Comparison of ENCODE assay signal across 28 cellular contexts in genomic region chr6:20441236-20441635, GRCh38. TPM values are rescaled to one million over a fixed set of nuclear protein-coding genes. Genes with fewer than 3 reads are reported as not detected.
DNase-seq lines count a peak whose midpoint lies in the region; ATAC-seq, FAIRE-seq and TF ChIP-seq lines count a peak whose summit lies in the region.
"Had no signal": no experiment of that assay in that cellular context is flagged by ENCODE, and none has a peak within 500 bp of the region (broad histone marks: within the 10 kb centered on the region; RNA-seq: fewer than 3 reads in every experiment).

No MANE protein-coding gene starts in this region.

- no peak overlapping the region for H2AFZ ChIP-seq in K562 (ENCODE audit: low read depth, low read length)

- ATAC-seq in K562: no peak
- ATAC-seq: CD8-positive, alpha-beta T cell; HCT116; PC-3; Right ventricle myocardium inferior; SK-N-SH treated with all-trans-retinoic acid at 6 μM for 48 hours had no signal

- no peak for DNase-seq in H54 (ENCODE audit: insufficient read length, low spot score)
- no peak for DNase-seq in K562 (ENCODE audit: extremely low read depth in 1 of 4, low spot score in 3 of 4)
- no peak for DNase-seq in nephron progenitor cell
- no peak for DNase-seq in uterus
- DNase-seq in NOMO-1 (lab: John Stamatoyannopoulos, UW; ENCODE audit: unreplicated experiment in 2 of 2): no peak
- DNase-seq in chondrocyte (ENCODE audit: low spot score): no peak
- DNase-seq in sigmoid colon: no peak
- DNase-seq: C1 segment of cervical spinal cord; CD8-positive, alpha-beta T cell; DMS 273 treated with DMSO at 0.1 percent for 48 hours; DMS79; GF-D8; GOT3; NCI-H1048; NCI-H1417 treated with DMSO at 0.1 percent for 48 hours; NCI-H187; NCI-H2081 treated with DMSO at 0.1 percent for 48 hours; NCI-H2171; NCI-H345; NCI-H524 treated with DMSO at 0.1 percent for 48 hours; PC-3; SJCRH30 had no signal

- POLR2A ChIA-PET in K562 (lab: Yijun Ruan, JAX): interaction anchor here (1.4 kb wide), 1 partner anchor 17 kb away, joined by 3 read pairs; no protein-coding TSS in a partner anchor

- H3K36me3 ChIP-seq in K562 (ENCODE audit: control insufficient read depth, insufficient read depth, low read length) (peaks cover 71% of the 10 kb centered on the region), uterus (no peaks in the 10 kb centered on the region), sigmoid colon (no peaks in the 10 kb centered on the region)
- H3K36me3 ChIP-seq: SJCRH30 had no signal

- no peaks in the 10 kb centered on the region for H3K27me3 Mint-ChIP-seq in nephron progenitor cell (ENCODE audit: low read depth, poor library complexity)
- no peaks in the 10 kb centered on the region for H3K27me3 Mint-ChIP-seq in chondrocyte (ENCODE audit: low read depth)
- H3K27me3 Mint-ChIP-seq: IgD-negative memory B cell had no signal

- peaks cover 17 to 30% of the 10 kb centered on the region in 2 experiments; a peak in 4 of 5 replicates for H3K4me1 ChIP-seq in K562 (replicated peaks in 1 of 2; ENCODE audit: control insufficient read depth in 2 of 2, insufficient read depth in 2 of 2, low read length in 2 of 2)
- H3K4me1 ChIP-seq in uterus: peaks cover 0 to 4% of the 10 kb centered on the region in 2 donors
- H3K4me1 ChIP-seq in sigmoid colon: peaks cover 0 to 5% (median 0%) of the 10 kb centered on the region in 4 donors
- H3K4me1 ChIP-seq: SJCRH30 had no signal

- H3K27ac ChIP-seq in K562 (ENCODE audit: extremely low read depth, low read depth, low read length): no peak overlapping the region
- H3K27ac ChIP-seq in uterus: peak overlapping the region; percentile 49 to 56
- no peak overlapping the region for H3K27ac ChIP-seq in sigmoid colon
- H3K27ac ChIP-seq: SJCRH30 had no signal

- in situ Hi-C loops in K562 (cut with MboI): no loop called here

- TF ChIP-seq EP300 in K562 (IDR thresholded peaks at IDR 0.05; ENCODE audit: low read length) (no peak), sigmoid colon (IDR thresholded peaks at IDR 0.05) (no peak)

- no peaks in the 10 kb centered on the region for H3K9me3 Mint-ChIP-seq in nephron progenitor cell
- peaks cover 3% of the 10 kb centered on the region for H3K9me3 Mint-ChIP-seq in chondrocyte (ENCODE audit: low read depth)
- H3K9me3 Mint-ChIP-seq: CD8-positive, alpha-beta T cell had no signal

- TF ChIP-seq POLR2A in H54 (IDR thresholded peaks at IDR 0.05; ENCODE audit: low read depth, low read length) (no peak), K562 (conservative IDR thresholded peaks at IDR 0.05) (no peak), uterus (IDR thresholded peaks at IDR 0.05) (no peak), sigmoid colon (IDR thresholded peaks at IDR 0.05) (no peak)

- WGBS in K562 (ENCODE audit: insufficient coverage, low coverage, missing lambda C conversion rate): 89% methylated on average over 1 of the region's 1 CpG
- WGBS in sigmoid colon, 2 donors: 96 to 99% methylated on average over 1 of the region's 1 CpG

- no peaks in the 10 kb centered on the region for H3K9me1 ChIP-seq in K562 (ENCODE audit: control insufficient read depth, insufficient read depth, low read length)

- no peak overlapping the region for H3K4me2 ChIP-seq in K562 (ENCODE audit: insufficient read depth, low read length)

- BruUV-seq in K562 (replicated peaks; lab: Mats Ljungman, UMichigan): no TSS peak

- H4K20me1 ChIP-seq in K562 (replicated peaks; ENCODE audit: control insufficient read depth, insufficient read depth, low read length): no peaks in the 10 kb centered on the region

- no peak for TF ChIP-seq RAD21 in K562 (CRISPR knock-in tag; conservative IDR thresholded peaks at IDR 0.05 in 1 of 2, IDR thresholded peaks at IDR 0.05 in 1 of 2)

- H3K9me3 ChIP-seq in K562 (replicated peaks; ENCODE audit: control insufficient read depth, insufficient read depth, low read depth, low read length) (no peaks in the 10 kb centered on the region), uterus (no peaks in the 10 kb centered on the region), sigmoid colon (no peaks in the 10 kb centered on the region)
- H3K9me3 ChIP-seq: SJCRH30 had no signal

- H3K27me3 ChIP-seq in K562 (ENCODE audit: control insufficient read depth in 2 of 2, insufficient read depth in 2 of 2, low read length in 2 of 2): no peaks in the 10 kb centered on the region
- H3K27me3 ChIP-seq in uterus: no peaks in the 10 kb centered on the region
- no peaks in the 10 kb centered on the region for H3K27me3 ChIP-seq in sigmoid colon
- H3K27me3 ChIP-seq: SJCRH30 had no signal

- peaks cover 61% of the 10 kb centered on the region for H3K36me3 Mint-ChIP-seq in nephron progenitor cell (ENCODE audit: low read depth)
- H3K36me3 Mint-ChIP-seq in chondrocyte (ENCODE audit: low read depth): peaks cover 8% of the 10 kb centered on the region

- TF ChIP-seq CTCF in K562 (IDR thresholded peaks at IDR 0.05 in 2 of 3, conservative IDR thresholded peaks at IDR 0.05 in 1 of 3; ENCODE audit: insufficient read depth in 2 of 3, low read depth in 1 of 3, low read length in 3 of 3) (no peak), nephron progenitor cell (IDR thresholded peaks at IDR 0.05) (no peak), uterus (IDR thresholded peaks at IDR 0.05) (no peak), chondrocyte (IDR thresholded peaks at IDR 0.05) (no peak), sigmoid colon (IDR thresholded peaks at IDR 0.05) (no peak)

- FAIRE-seq in H54 (lab: Jason Lieb, UNC) (peak; percentile 27), K562 (lab: Jason Lieb, UNC) (no peak)
- FAIRE-seq: A204.1, GM12891 had no signal

- no peak overlapping the region for H3K9ac ChIP-seq in K562 (ENCODE audit: insufficient read depth in 1 of 2, low read depth in 2 of 2, low read length in 2 of 2)

- intact Hi-C loops in K562 (cut with micrococcal nuclease): no loop called here
- intact Hi-C loops in uterus (cut with DNase I; ENCODE audit: low total_unique reads): no loop called here
- intact Hi-C loops in sigmoid colon (cut with DNase I): no loop called here

- H3K4me3 Mint-ChIP-seq in nephron progenitor cell (no peak overlapping the region), chondrocyte (ENCODE audit: unreplicated experiment) (no peak overlapping the region)
- H3K4me3 Mint-ChIP-seq: CD8-positive, alpha-beta T cell; IgD-negative memory B cell had no signal

- peaks cover 99% of the 10 kb centered on the region for H3K79me2 ChIP-seq in K562 (ENCODE audit: control insufficient read depth, insufficient read depth, low read length)

- H3K4me1 Mint-ChIP-seq in nephron progenitor cell (peaks cover 37% of the 10 kb centered on the region), chondrocyte (ENCODE audit: low read depth) (peaks cover 22% of the 10 kb centered on the region)

- CTCF ChIA-PET in K562 (lab: Yijun Ruan, JAX; ENCODE audit: low intra/inter-chr PET ratio): no interaction called here

- no peak overlapping the region for H3K4me3 ChIP-seq in K562
- H3K4me3 ChIP-seq in uterus: no peak overlapping the region
- no peak overlapping the region for H3K4me3 ChIP-seq in sigmoid colon
- H3K4me3 ChIP-seq: SJCRH30 had no signal

- H3K27ac Mint-ChIP-seq in nephron progenitor cell: peak overlapping the region; percentile 95
- no peak overlapping the region for H3K27ac Mint-ChIP-seq in chondrocyte (ENCODE audit: unreplicated experiment)
- H3K27ac Mint-ChIP-seq: IgD-negative memory B cell had no signal

TF ChIP-seq in K562, 482 proteins besides CTCF, POLR2A, EP300 and RAD21:
- TF ChIP-seq TEAD1 (CRISPR knock-in tag; IDR thresholded peaks at IDR 0.05): no peak
- TF ChIP-seq SRF (CRISPR knock-in tag; IDR thresholded peaks at IDR 0.05): no peak
- peak; percentile 58; the same call in 1 of the 2 replicates for TF ChIP-seq ATF3 (IDR thresholded peaks at IDR 0.05)
- TF ChIP-seq ATF3 (CRISPR knock-in tag; conservative IDR thresholded peaks at IDR 0.05): no peak
- no peak for TF ChIP-seq BDP1 (IDR thresholded peaks at IDR 0.05; ENCODE audit: insufficient read depth, insufficient read length)
- TF ChIP-seq KHSRP (IDR thresholded peaks at IDR 0.05): no peak
- 0 out of 2 replicates have a peak, but pooled peaks have one; percentile 9 for TF ChIP-seq CEBPB (tag; IDR thresholded peaks at IDR 0.05)
- no peak for TF ChIP-seq CEBPG (CRISPR knock-in tag; IDR thresholded peaks at IDR 0.05)
- TF ChIP-seq CEBPG (tag; conservative IDR thresholded peaks at IDR 0.05 in 1 of 2, IDR thresholded peaks at IDR 0.05 in 1 of 2): 0 out of 4 replicates have a peak, but pooled peaks of 1 of the 2 experiments have one; percentile 23
- TF ChIP-seq EP400 (IDR thresholded peaks at IDR 0.05): no peak

RNA-seq across cellular contexts. Expression of gene E2F3, which starts 39.6 kb away (rescaled TPM):
- total RNA-seq in K562 (2011; cell fraction: chromatin; rRNA removed; ENCODE audit: low replicate concordance): 24.9 and 55.4 TPM in 2 replicates
- total RNA-seq in K562 (2011; cell fraction: nucleolus; rRNA removed): 17.5 and 22.4 TPM in 2 replicates
- total RNA-seq in K562 (2011; cell fraction: nucleoplasm; rRNA removed): 30.3 and 42.3 TPM in 2 replicates
- total RNA-seq in K562 (2014; rRNA removed): 11.1 and 13.2 TPM in 2 replicates
- 29.6 and 33.6 TPM in 2 replicates for total RNA-seq in K562 (2014; rRNA removed; fragmentation: Illumina TruSeq; extraction: Trizol)
- total RNA-seq in K562 (2015; rRNA removed; fragmentation: Illumina TruSeq; extraction: Trizol): 25.9 and 26.5 TPM in 2 replicates
- 41.3 and 44.7 TPM in 2 replicates for total RNA-seq in K562 (2021)
- 26.3 and 31.6 TPM in 2 replicates for polyA plus RNA-seq in K562 (2011; rRNA removed)
- polyA plus RNA-seq in K562 (2011; cell fraction: cytosol; rRNA removed): 8.7 and 15.4 TPM in 2 replicates
- polyA plus RNA-seq in K562 (2011; cell fraction: nucleus; rRNA removed): 40.0 and 46.3 TPM in 2 replicates
- polyA plus RNA-seq in K562 (2012): 24.2 and 27.2 TPM in 2 replicates
- 41.2 and 41.6 TPM in 2 replicates for polyA plus RNA-seq in K562 (2014; fragmentation: Illumina TruSeq; extraction: Trizol)
- 10 to 100 TPM; 11.8 to 14.8 TPM for polyA plus RNA-seq in K562 (2014; fragmentation: Nextera tagmentation; extraction: Ambion mirVana)
- 23.8 and 27.2 TPM in 2 replicates for polyA plus RNA-seq in K562 (2014; rRNA removed)
- 26.4 and 27.4 TPM in 2 replicates for polyA minus RNA-seq in K562 (2011; rRNA and poly(A)+ RNA removed)
- 15.8 and 21.2 TPM in 2 replicates for polyA minus RNA-seq in K562 (2011; cell fraction: cytosol; rRNA and poly(A)+ RNA removed)
- polyA minus RNA-seq in K562 (2011; cell fraction: nucleus; rRNA and poly(A)+ RNA removed): 12.7 and 14.9 TPM in 2 replicates
- total RNA-seq in uterus: 1 to 10 TPM; 1.8 to 5.5 (median 3.3) TPM
- 16.8 to 18.3 TPM (median 17.1 TPM) in 3 replicates for total RNA-seq in chondrocyte
- total RNA-seq in sigmoid colon: 1 to 10 TPM; 2.5 to 4.7 (median 3.2) TPM
- 1 to 10 TPM; 2.8 to 6.9 (median 3.0) TPM for polyA plus RNA-seq in sigmoid colon

Comparison
In these comparisons a context has a peak if more than half of its experiments do, and no peak if none do; other contexts are left out.
1. H3K27ac ChIP-seq: peak in uterus (2 of 2); none in K562 (single experiment) and sigmoid colon (0 of 4).